2 cellular contexts compared by ENCODE assay signal in genomic region chr10:112535432-112536038, GRCh38.
TF ChIP-seq lines count a peak whose summit lies in the region.

No MANE protein-coding gene starts in this region.

TF ChIP-seq in SK-N-SH treated with all-trans-retinoic acid at 6 μM for 48 hours, 23 proteins besides CTCF, POLR2A, EP300 and RAD21 (continued from another document):
- no peak for TF ChIP-seq POU6F1 (CRISPR knock-in tag; IDR thresholded peaks at IDR 0.05; ENCODE audit: borderline replicate concordance, low read depth)
- TF ChIP-seq RARB (CRISPR knock-in tag; IDR thresholded peaks at IDR 0.05), result no peak
- no peak for TF ChIP-seq ESRRG (CRISPR knock-in tag; IDR thresholded peaks at IDR 0.05)
- TF ChIP-seq ISL1 (CRISPR knock-in tag; IDR thresholded peaks at IDR 0.05), result no peak
- no peak for TF ChIP-seq SNAI2 (CRISPR knock-in tag; IDR thresholded peaks at IDR 0.05)
- TF ChIP-seq ZNF565 (CRISPR knock-in tag; conservative IDR thresholded peaks at IDR 0.05; ENCODE audit: low read depth), result no peak
- no peak for TF ChIP-seq PATZ1 (CRISPR knock-in tag; IDR thresholded peaks at IDR 0.05; ENCODE audit: borderline replicate concordance)
- TF ChIP-seq ZC3H10 (CRISPR knock-in tag; IDR thresholded peaks at IDR 0.05), result no peak
- TF ChIP-seq ZFP30 (CRISPR knock-in tag; IDR thresholded peaks at IDR 0.05), result no peak
- no peak for TF ChIP-seq CREB5 (CRISPR knock-in tag; IDR thresholded peaks at IDR 0.05; ENCODE audit: low read depth)
- TF ChIP-seq CSDC2 (CRISPR knock-in tag; IDR thresholded peaks at IDR 0.05), result no peak

TF ChIP-seq in SK-N-SH, 30 proteins besides CTCF, POLR2A, EP300 and RAD21 (continued from another document):
- TF ChIP-seq ZBTB33 (IDR thresholded peaks at IDR 0.05; ENCODE audit: borderline replicate concordance, low read depth) (no peak), FOSL2 (IDR thresholded peaks at IDR 0.05; ENCODE audit: borderline replicate concordance, low read depth) (no peak), TEAD4 (IDR thresholded peaks at IDR 0.05; ENCODE audit: borderline replicate concordance, insufficient read depth) (no peak), RCOR1 (IDR thresholded peaks at IDR 0.05; ENCODE audit: low read length) (no peak)
